In the genomic region with DNA sequence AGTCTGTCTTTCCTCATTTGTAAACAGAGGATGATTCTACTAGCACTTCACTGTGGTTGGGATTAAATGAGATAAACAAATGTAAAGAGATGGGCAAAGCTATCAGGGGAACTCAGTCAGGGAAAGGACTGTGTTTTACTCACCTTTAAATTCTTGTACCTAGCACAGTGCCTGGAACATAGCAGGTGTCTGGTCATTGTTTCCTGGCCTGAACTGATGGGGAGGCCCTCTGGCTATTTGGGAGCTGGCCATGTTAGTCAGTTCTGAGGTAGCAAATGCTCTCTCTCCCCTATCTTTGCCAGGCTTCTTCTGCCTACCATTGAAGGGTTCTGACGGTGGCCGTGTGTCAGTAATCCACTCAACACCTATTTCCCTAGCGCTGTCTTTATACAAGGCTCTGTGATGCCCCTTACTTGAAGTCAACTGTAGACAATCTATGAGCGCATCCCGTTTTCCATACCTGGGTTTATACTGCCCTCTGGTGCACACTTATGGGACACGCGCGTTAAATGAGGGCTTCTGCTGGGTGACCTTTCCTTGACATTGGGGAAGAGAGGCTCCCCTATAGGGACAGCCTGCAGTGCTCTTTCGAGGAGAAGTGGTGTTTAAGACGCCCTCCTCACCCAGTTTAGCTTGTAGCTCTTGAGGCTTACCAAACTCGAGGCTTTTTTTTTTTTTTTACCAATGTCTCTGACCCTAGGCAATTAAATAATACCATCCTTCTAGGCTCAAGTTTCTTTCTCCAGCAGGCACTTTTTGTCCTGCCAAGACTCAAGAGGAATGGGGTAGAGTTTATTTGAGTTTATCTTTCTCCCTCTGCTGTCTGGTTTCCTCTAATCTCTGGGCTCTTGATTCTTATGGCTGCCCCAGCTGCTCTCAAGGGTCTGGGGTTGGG, we compare ENCODE assay signal across 8 cellular contexts. TPM values are rescaled to one million over a fixed set of nuclear protein-coding genes. Genes with fewer than 3 reads are reported as not detected.
DNase-seq lines count a peak whose midpoint lies in the region; ATAC-seq and TF ChIP-seq lines count a peak whose summit lies in the region.

No MANE protein-coding gene starts in this region.

- no peak overlapping the region for H3K4me3 Mint-ChIP-seq in MCF 10A (ENCODE audit: unreplicated experiment)

- CTCF ChIA-PET in MCF 10A (lab: Yijun Ruan, JAX) = interaction anchor here (0.6 to 9.8 kb wide), 45 partner anchors 8 to 564 kb away, joined by 3 to 214 read pairs (median 4); a partner anchor contains a TSS

- H3K27ac Mint-ChIP-seq in MCF 10A (ENCODE audit: low read depth, unreplicated experiment) = no peak overlapping the region

- H3K27ac ChIP-seq in VCaP = peak overlapping the region; percentile 7; the same call in 1 of the 2 replicates

- TF ChIP-seq CTCF in VCaP (conservative IDR thresholded peaks at IDR 0.05) (peak; percentile 92), MCF 10A (IDR thresholded peaks at IDR 0.05; ENCODE audit: unreplicated experiment) (peak; percentile 60)

- intact Hi-C loops in MCF 10A (cut with micrococcal nuclease) = loop anchor here (1.0 to 2.0 kb wide), 4 partner anchors 70 to 569 kb away; no protein-coding TSS in a partner anchor

- no peaks in the 10 kb centered on the region for H3K4me1 Mint-ChIP-seq in MCF 10A (ENCODE audit: insufficient read depth, unreplicated experiment)

- ATAC-seq in HG02759 (IDR thresholded peaks at IDR 0.05; ENCODE audit: unreplicated experiment) (peak; percentile 75), GM19324 (IDR thresholded peaks at IDR 0.05; ENCODE audit: low FRiP score, unreplicated experiment) (no peak)

- peaks cover 40% of the 10 kb centered on the region for H3K27me3 Mint-ChIP-seq in MCF 10A (ENCODE audit: insufficient read depth, unreplicated experiment)

- H3K36me3 Mint-ChIP-seq in MCF 10A (ENCODE audit: insufficient read depth, unreplicated experiment) = no peaks in the 10 kb centered on the region

- no TSS peak for BruUV-seq in MCF 10A (replicated peaks; lab: Mats Ljungman, UMichigan)

- POLR2A ChIA-PET in MCF 10A (lab: Yijun Ruan, JAX) = interaction anchor here (0.9 to 2.7 kb wide), 5 partner anchors 26 to 74 kb away, joined by 3 to 22 read pairs (median 7); a partner anchor contains a TSS

- H3K9me3 Mint-ChIP-seq in MCF 10A (ENCODE audit: unreplicated experiment) = no peaks in the 10 kb centered on the region

- DNase-seq in DMS53 treated with DMSO at 0.1 percent for 48 hours (lab: John Stamatoyannopoulos, UW; ENCODE audit: unreplicated experiment) (peak; percentile 58), NCI-H2196 (lab: John Stamatoyannopoulos, UW; ENCODE audit: unreplicated experiment) (peak; percentile 69), MCF 10A (ENCODE audit: unreplicated experiment) (peak; percentile 77), islet precursor cell (peak; percentile 80)
- peak; percentile 34 to 46 (median 35) for DNase-seq in stimulated activated CD4-positive, alpha-beta T cell treated with anti-CD3 and anti-CD28 coated beads, Interleukin-1b, Interleukin-23, amount 100 ng/mL, for 24 hours (ENCODE audit: low read depth in 4 of 4, low spot score in 1 of 4)

RNA-seq across cellular contexts. Expression of a gene that starts 4.0 kb away (rescaled TPM):
- total RNA-seq in MCF 10A (2022) = not detected in 2 replicates

RNA-seq across cellular contexts. Expression of a gene that starts 25.3 kb away (rescaled TPM):
- 15.5 and 23.2 TPM in 2 replicates for total RNA-seq in MCF 10A (2022)

RNA-seq across cellular contexts. Expression of a gene that starts 49.0 kb away (rescaled TPM):
- total RNA-seq in MCF 10A (2022) = 23.1 and 26.4 TPM in 2 replicates
